Comparison of ENCODE assay signal across 20 cellular contexts in genomic region chr12:45208604-45209487, GRCh38. TPM values are rescaled to one million over a fixed set of nuclear protein-coding genes. Genes with fewer than 3 reads are reported as not detected.
DNase-seq lines count a peak whose midpoint lies in the region; ATAC-seq and TF ChIP-seq lines count a peak whose summit lies in the region.
"Had no signal": no experiment of that assay in that cellular context is flagged by ENCODE, and none has a peak within 500 bp of the region (broad histone marks: within the 10 kb centered on the region; RNA-seq: fewer than 3 reads in every experiment).

No MANE protein-coding gene starts in this region.

- WGBS in thyroid gland, 2 donors: 77 to 80% methylated on average over 9 of the region's 9 CpGs

- DNase-seq in Caki2 (ENCODE audit: low read depth) (peak; percentile 45), HT1080 (ENCODE audit: low read depth) (peak; percentile 68), astrocyte of the spinal cord (ENCODE audit: low read depth, low spot score) (peak; percentile 64), kidney tubule cell (ENCODE audit: low spot score) (peak; percentile 38), activated gamma-delta T cell treated with Interleukin-2 at 50 U/mL for 16 hours (no peak), thyroid gland (no peak), NAMALWA (ENCODE audit: low spot score) (no peak)
- DNase-seq: activated CD4-positive, alpha-beta T cell treated with anti-CD3 and anti-CD28 coated beads, Interleukin-2, amount 50 U/mL, for 4 hours; activated gamma-delta T cell; CD4-positive, alpha-beta T cell; H9; left ventricle myocardium superior; NCI-H1092; NCI-H345; PC-9; right cardiac atrium; stimulated activated naive CD4-positive, alpha-beta T cell had no signal

- H3K27me3 ChIP-seq in thyroid gland: no peaks in the 10 kb centered on the region
- H3K27me3 ChIP-seq: cardiac muscle cell had no signal

- no peak for TF ChIP-seq POLR2A in thyroid gland (IDR thresholded peaks at IDR 0.05)

- in situ Hi-C loops in Caki2 (cut with HindIII; ENCODE audit: low pct_unique_long_range_greater_than_20kb, low sequenced_read_pairs) (no loop called here), astrocyte of the spinal cord (cut with HindIII; ENCODE audit: low sequenced_read_pairs) (no loop called here)

- no peak for ATAC-seq in GM21529 (IDR thresholded peaks at IDR 0.05; ENCODE audit: unreplicated experiment)
- ATAC-seq: left ventricle myocardium superior; natural killer cell treated with Interleukin-12 subunit alpha and Interleukin-12 subunit beta and Interleukin-15 and Interleukin-18, amount 100 ng/mL, for 72 hours had no signal

- intact Hi-C loops in thyroid gland (cut with DNase I): no loop called here

- no peaks in the 10 kb centered on the region for H3K4me1 ChIP-seq in thyroid gland

- no peaks in the 10 kb centered on the region for H3K36me3 ChIP-seq in thyroid gland
- H3K36me3 ChIP-seq: cardiac muscle cell had no signal

- no peak for TF ChIP-seq CTCF in astrocyte of the spinal cord (IDR thresholded peaks at IDR 0.05; ENCODE audit: low read depth, low read length)
- TF ChIP-seq CTCF in thyroid gland (IDR thresholded peaks at IDR 0.05): no peak

- H3K4me3 ChIP-seq in astrocyte of the spinal cord (ENCODE audit: low read depth, low read length) (no peak overlapping the region), thyroid gland (replicated peaks in 1 of 3) (no peak overlapping the region)
- H3K4me3 ChIP-seq: cardiac muscle cell, PC-9 had no signal

- no peaks in the 10 kb centered on the region for H3K9me3 ChIP-seq in thyroid gland

- no peak overlapping the region for H3K27ac ChIP-seq in thyroid gland
- H3K27ac ChIP-seq: cardiac muscle cell, PC-9 had no signal

RNA-seq across cellular contexts. Expression of gene ANO6, which starts 7.0 kb away (rescaled TPM):
- total RNA-seq in Caki2 (2014; rRNA removed; shearing (Covaris generic); ENCODE audit: low replicate concordance): 51.6 and 57.9 TPM in 2 replicates
- 32.6 and 38.6 TPM in 2 replicates for total RNA-seq in HT1080 (2014; rRNA removed; shearing (Covaris generic))
- 32.2 and 45.7 TPM in 2 replicates for polyA plus RNA-seq in HT1080 (2015; cell fraction: cytosol; rRNA removed)
- 46.1 and 46.5 TPM in 2 replicates for polyA plus RNA-seq in HT1080 (2015; cell fraction: nucleus; rRNA removed)
- total RNA-seq in thyroid gland: 10 to 100 TPM; 37.3 to 61.1 (median 48.1) TPM

Comparison
In these comparisons a context has a peak if more than half of its experiments do, and no peak if none do; other contexts are left out.
1. DNase-seq: peak in Caki2 (single experiment), HT1080 (single experiment), astrocyte of the spinal cord (single experiment) and kidney tubule cell (single experiment); none in activated gamma-delta T cell treated with Interleukin-2 at 50 U/mL for 16 hours (single experiment), thyroid gland (0 of 2) and NAMALWA (single experiment).